ENCODE assay signal across 7 cellular contexts in the genomic region with DNA sequence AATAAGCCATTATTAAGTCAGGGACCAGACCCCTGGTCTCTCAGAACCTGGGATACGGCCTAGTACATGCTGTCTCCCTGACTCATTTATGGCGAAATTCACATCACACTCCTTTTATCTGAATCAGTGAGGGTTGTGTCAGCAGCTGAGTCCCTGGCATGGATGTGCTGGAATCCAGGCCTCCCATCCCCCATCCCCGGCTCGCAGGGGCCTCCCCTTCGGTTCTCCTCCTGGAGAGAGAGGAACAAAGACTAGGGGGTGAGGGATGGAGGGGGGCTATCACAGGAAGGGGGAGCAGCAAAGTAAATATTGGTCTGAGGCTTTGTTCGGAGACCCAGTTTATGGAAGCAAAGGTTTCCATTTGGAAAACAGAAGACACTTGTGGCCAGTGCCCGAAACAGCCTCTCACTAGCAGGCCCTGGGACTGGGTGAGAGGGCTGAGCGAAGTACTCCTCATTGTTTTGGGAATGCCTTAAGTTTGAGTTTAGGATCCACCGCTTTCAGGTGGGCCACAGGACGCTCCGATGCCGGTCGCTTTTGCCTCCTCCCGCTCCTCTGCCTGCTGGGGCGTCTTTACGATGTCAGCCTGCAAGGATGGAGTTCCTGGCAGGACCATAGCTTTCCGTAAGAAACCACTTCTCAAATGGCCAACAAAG.
DNase-seq lines count a peak whose midpoint lies in the region; ATAC-seq lines count a peak whose summit lies in the region.

No MANE protein-coding gene starts in this region.

- H3K4me1 Mint-ChIP-seq in stimulated activated naive CD8-positive, alpha-beta T cell treated with anti-CD3 and anti-CD28 coated beads, Interleukin-15, Interleukin-2, amounts not matched to agents 100 ng/mL and 50 ng/mL, for 24 hours (ENCODE audit: low read depth) = peaks cover 82% of the 10 kb centered on the region

- H3K27me3 Mint-ChIP-seq in stimulated activated naive CD8-positive, alpha-beta T cell treated with anti-CD3 and anti-CD28 coated beads, Interleukin-15, Interleukin-2, amounts not matched to agents 100 ng/mL and 50 ng/mL, for 24 hours = no peaks in the 10 kb centered on the region

- peak overlapping the region; percentile 77 for H3K27ac ChIP-seq in iPS-18a (ENCODE audit: low read length)

- peak overlapping the region; percentile 57 for H3K9ac ChIP-seq in iPS-18a (ENCODE audit: low read length)

- H3K4me3 Mint-ChIP-seq in stimulated activated naive CD8-positive, alpha-beta T cell treated with anti-CD3 and anti-CD28 coated beads, Interleukin-15, Interleukin-2, amounts not matched to agents 100 ng/mL and 50 ng/mL, for 24 hours = no peak overlapping the region

- no peak for ATAC-seq in HG02840 (IDR thresholded peaks at IDR 0.05; ENCODE audit: low FRiP score, unreplicated experiment)

- H3K36me3 Mint-ChIP-seq in stimulated activated naive CD8-positive, alpha-beta T cell treated with anti-CD3 and anti-CD28 coated beads, Interleukin-15, Interleukin-2, amounts not matched to agents 100 ng/mL and 50 ng/mL, for 24 hours (ENCODE audit: low read depth) = peaks cover 89% of the 10 kb centered on the region

- H3K4me3 ChIP-seq in iPS-18a (ENCODE audit: low read length) = peak overlapping the region; percentile 24

- peak overlapping the region; percentile 29 for H3K27ac Mint-ChIP-seq in stimulated activated naive CD8-positive, alpha-beta T cell treated with anti-CD3 and anti-CD28 coated beads, Interleukin-15, Interleukin-2, amounts not matched to agents 100 ng/mL and 50 ng/mL, for 24 hours

- peaks cover 49% of the 10 kb centered on the region for H3K4me1 ChIP-seq in iPS-18a (ENCODE audit: control insufficient read depth, low read depth, low read length)

- no peaks in the 10 kb centered on the region for H3K36me3 ChIP-seq in iPS-18a (ENCODE audit: control insufficient read depth, low read depth, low read length)

- no peaks in the 10 kb centered on the region for H3K27me3 ChIP-seq in iPS-18a (ENCODE audit: control insufficient read depth, insufficient read depth, low read length)

- DNase-seq in HPDE6-E6E7 (ENCODE audit: extremely low spot score) = peak; percentile 67
- peak; percentile 93 for DNase-seq in astrocyte of the hippocampus (ENCODE audit: low read depth, low spot score)
- no peak for DNase-seq in DMS53 (lab: John Stamatoyannopoulos, UW)
- DNase-seq in SW 1271 (lab: John Stamatoyannopoulos, UW) = no peak

- H3K9me3 ChIP-seq in iPS-18a (ENCODE audit: control insufficient read depth, low read depth, low read length) = no peaks in the 10 kb centered on the region

- no peaks in the 10 kb centered on the region for H3K9me3 Mint-ChIP-seq in stimulated activated naive CD8-positive, alpha-beta T cell treated with anti-CD3 and anti-CD28 coated beads, Interleukin-15, Interleukin-2, amounts not matched to agents 100 ng/mL and 50 ng/mL, for 24 hours

Comparison
In these comparisons a context has a peak if more than half of its experiments do, and no peak if none do; other contexts are left out.
1. DNase-seq: peak in HPDE6-E6E7 (single experiment) and astrocyte of the hippocampus (single experiment); none in DMS53 (single experiment) and SW 1271 (0 of 2).